In the genomic region with DNA sequence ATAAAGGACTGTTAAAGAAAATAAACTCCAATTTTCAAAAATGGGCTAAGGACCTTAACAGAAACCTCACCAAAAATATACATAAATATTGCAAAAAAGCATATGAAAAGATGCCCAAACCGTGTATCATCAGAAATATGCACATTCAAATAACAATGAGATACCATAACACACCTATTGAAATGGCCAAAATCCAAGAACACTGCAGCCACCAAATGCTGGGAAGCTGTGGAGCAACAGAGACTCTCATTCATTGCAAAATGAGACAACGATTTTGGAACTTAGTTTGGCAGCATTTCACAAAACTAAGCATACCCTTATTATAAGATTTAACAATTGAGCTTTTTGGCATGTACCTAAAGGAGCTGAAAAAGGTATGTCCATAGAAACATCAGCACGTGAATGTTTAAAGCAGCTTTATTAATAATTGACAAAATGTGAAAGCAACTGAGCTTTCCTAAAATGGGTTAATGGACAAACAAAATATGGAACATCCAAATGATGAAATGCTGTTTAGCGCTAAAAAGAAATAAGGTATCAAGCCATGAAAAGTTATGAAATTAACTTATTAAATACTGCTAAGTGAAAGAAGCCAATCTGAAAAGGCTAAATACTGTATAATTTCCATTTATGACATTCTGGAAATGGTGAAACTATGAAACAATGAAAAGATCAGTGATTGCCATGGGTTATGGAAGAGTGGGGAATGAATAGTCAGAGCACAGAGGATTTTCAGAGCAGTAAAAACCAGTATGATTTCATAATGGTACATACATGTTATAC, we compare ENCODE assay signal across 24 cellular contexts.
"Had no signal": no experiment of that assay in that cellular context is flagged by ENCODE, and none has a peak within 500 bp of the region (broad histone marks: within the 10 kb centered on the region; RNA-seq: fewer than 3 reads in every experiment).

No MANE protein-coding gene starts in this region.

- H3K4me3 ChIP-seq: SJSA1, SK-N-MC had no signal

- H3K36me3 ChIP-seq: SJSA1 had no signal

- H3K36me3 Mint-ChIP-seq: T-cell had no signal

- H3K27ac Mint-ChIP-seq: T-cell had no signal

- FAIRE-seq: RCC 7860 had no signal

- H3K27me3 Mint-ChIP-seq: T-cell had no signal

- H3K4me3 Mint-ChIP-seq: T-cell had no signal

- H3K27me3 ChIP-seq: SJSA1 had no signal

- H3K4me1 ChIP-seq: SJSA1 had no signal

- H3K27ac ChIP-seq: SJSA1, SK-N-MC had no signal

- ATAC-seq: T-cell had no signal

- DNase-seq: Kasumi-1, KG1, NCI-H1092, NCI-H1105 treated with DMSO at 0.1 percent for 48 hours, NCI-H1417 treated with DMSO at 0.1 percent for 48 hours, NCI-H146, NCI-H1694 treated with DMSO at 0.1 percent for 48 hours, NCI-H1930, NCI-H2081, NCI-H2107, NCI-H2227 treated with DMSO at 0.1 percent for 48 hours, NCI-H446, NCI-H510A, NCI-H524 treated with DMSO at 0.1 percent for 48 hours, NCI-H69, NCI-H774, Right ventricle myocardium superior, RPMI8226, SIG-M5, SW 1271, T-cell had no signal

- H3K4me1 Mint-ChIP-seq: T-cell had no signal
